In the genomic region with DNA sequence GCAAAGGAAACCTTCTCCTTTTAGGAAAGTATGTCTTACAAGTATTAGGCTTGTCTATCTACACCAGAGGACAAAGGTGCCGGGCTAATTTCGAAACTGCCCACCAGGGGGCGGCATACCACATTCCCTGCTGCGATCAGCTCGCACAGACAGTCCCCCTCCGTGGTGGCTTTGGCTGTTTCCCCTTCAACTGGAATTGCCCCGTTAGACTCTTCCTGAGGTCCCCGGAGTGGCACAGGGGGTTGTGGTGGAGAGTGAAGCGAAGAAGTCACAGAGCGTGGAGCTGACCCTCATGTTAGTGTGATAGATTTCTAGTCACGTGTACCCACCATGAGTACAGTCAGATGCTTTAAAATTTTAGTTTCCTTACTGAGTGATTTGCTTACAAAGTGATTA, we compare ENCODE assay signal across 8 cellular contexts.
DNase-seq lines count a peak whose midpoint lies in the region; ATAC-seq and TF ChIP-seq lines count a peak whose summit lies in the region.

No MANE protein-coding gene starts in this region.

- ATAC-seq in GM19023 (IDR thresholded peaks at IDR 0.05; ENCODE audit: unreplicated experiment) (peak; percentile 69), HG03196 (IDR thresholded peaks at IDR 0.05; ENCODE audit: unreplicated experiment) (peak; percentile 44)

- DNase-seq in AG20443 (ENCODE audit: low spot score), result peak; percentile 91
- peak; percentile 85 for DNase-seq in NCI-H345 treated with DMSO at 0.1 percent for 48 hours (lab: John Stamatoyannopoulos, UW; ENCODE audit: unreplicated experiment)
- peak; percentile 89 to 90 for DNase-seq in activated CD4-positive, alpha-beta T cell treated with anti-CD3 and anti-CD28 coated beads for 24 hours (ENCODE audit: low read depth in 2 of 2)
- DNase-seq in choroid plexus epithelial cell (ENCODE audit: low read depth), result peak; percentile 83
- peak; percentile 92 for DNase-seq in left kidney (ENCODE audit: low read depth, low spot score)
- peak; percentile 94 for DNase-seq in stimulated activated CD4-positive, alpha-beta T cell treated with anti-CD3 and anti-CD28 coated beads, Interleukin-2, amount 100 ng/mL, for 24 hours

- H3K4me3 ChIP-seq in choroid plexus epithelial cell (ENCODE audit: low read depth, low read length), result peak overlapping the region; percentile 68

- peak; percentile 94 for TF ChIP-seq CTCF in choroid plexus epithelial cell (conservative IDR thresholded peaks at IDR 0.05; ENCODE audit: low read depth, low read length)

Comparison
In these comparisons a context has a peak if more than half of its experiments do, and no peak if none do; other contexts are left out.
1. Peak in every context shown above with its lines: DNase-seq, ATAC-seq and H3K4me3 ChIP-seq.